In the genomic region with DNA sequence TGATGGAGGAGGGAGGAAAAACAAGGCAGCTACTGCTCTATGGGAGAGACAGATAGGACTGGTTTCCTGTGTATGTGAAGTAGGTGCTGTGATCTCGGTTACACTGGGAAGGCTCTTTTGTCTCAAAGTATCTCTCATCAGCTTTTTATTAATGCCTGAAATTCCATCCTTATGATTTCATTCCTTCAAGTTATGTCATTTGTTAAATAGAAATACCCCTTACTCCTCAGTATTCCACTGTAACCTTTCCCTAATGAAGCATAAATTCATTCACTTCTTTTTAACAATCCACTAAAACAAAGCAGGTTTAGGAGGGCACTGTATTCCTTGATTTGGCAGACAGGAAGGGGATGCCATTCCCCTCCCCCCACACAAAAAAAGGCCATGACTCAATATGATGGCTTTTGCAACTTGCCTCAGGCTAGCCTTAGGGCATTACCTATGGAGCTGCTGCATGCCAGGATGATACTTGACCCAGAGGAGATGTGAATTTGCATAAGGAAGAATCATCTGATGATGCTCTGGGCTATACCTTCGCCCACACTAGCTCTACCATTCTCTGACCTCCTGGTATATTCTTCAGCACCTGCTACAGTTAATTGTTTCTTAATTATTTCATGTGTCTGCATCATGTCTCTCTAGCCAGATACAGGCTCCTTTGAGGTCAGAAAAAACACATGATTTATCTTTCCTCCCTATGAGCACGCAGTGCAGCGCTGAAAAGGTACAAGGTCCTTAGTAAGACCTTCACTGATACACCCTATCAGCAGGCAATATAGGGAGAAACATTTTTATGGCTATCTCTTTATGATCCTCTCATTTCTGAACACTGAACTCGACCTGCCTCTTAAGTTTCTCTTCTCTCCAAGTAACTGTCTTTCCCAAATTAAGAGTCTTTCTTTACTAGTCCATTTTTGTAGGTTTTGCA, we compare ENCODE assay signal across 1 cellular context.
TF ChIP-seq lines count a peak whose summit lies in the region.

No MANE protein-coding gene starts in this region.

TF ChIP-seq in HCT116, 20 proteins besides CTCF, POLR2A, EP300 and RAD21 (continued from another document):
- no peak for TF ChIP-seq TCF7L2 (IDR thresholded peaks at IDR 0.05; ENCODE audit: borderline replicate concordance, extremely low read depth, insufficient read depth, insufficient read length)
- TF ChIP-seq, protein P1, sequence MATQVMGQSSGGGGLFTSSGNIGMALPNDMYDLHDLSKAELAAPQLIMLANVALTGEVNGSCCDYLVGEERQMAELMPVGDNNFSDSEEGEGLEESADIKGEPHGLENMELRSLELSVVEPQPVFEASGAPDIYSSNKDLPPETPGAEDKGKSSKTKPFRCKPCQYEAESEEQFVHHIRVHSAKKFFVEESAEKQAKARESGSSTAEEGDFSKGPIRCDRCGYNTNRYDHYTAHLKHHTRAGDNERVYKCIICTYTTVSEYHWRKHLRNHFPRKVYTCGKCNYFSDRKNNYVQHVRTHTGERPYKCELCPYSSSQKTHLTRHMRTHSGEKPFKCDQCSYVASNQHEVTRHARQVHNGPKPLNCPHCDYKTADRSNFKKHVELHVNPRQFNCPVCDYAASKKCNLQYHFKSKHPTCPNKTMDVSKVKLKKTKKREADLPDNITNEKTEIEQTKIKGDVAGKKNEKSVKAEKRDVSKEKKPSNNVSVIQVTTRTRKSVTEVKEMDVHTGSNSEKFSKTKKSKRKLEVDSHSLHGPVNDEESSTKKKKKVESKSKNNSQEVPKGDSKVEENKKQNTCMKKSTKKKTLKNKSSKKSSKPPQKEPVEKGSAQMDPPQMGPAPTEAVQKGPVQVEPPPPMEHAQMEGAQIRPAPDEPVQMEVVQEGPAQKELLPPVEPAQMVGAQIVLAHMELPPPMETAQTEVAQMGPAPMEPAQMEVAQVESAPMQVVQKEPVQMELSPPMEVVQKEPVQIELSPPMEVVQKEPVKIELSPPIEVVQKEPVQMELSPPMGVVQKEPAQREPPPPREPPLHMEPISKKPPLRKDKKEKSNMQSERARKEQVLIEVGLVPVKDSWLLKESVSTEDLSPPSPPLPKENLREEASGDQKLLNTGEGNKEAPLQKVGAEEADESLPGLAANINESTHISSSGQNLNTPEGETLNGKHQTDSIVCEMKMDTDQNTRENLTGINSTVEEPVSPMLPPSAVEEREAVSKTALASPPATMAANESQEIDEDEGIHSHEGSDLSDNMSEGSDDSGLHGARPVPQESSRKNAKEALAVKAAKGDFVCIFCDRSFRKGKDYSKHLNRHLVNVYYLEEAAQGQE (IDR thresholded peaks at IDR 0.05; ENCODE audit: low read depth): no peak
